7 cellular contexts compared by ENCODE assay signal in the genomic region with DNA sequence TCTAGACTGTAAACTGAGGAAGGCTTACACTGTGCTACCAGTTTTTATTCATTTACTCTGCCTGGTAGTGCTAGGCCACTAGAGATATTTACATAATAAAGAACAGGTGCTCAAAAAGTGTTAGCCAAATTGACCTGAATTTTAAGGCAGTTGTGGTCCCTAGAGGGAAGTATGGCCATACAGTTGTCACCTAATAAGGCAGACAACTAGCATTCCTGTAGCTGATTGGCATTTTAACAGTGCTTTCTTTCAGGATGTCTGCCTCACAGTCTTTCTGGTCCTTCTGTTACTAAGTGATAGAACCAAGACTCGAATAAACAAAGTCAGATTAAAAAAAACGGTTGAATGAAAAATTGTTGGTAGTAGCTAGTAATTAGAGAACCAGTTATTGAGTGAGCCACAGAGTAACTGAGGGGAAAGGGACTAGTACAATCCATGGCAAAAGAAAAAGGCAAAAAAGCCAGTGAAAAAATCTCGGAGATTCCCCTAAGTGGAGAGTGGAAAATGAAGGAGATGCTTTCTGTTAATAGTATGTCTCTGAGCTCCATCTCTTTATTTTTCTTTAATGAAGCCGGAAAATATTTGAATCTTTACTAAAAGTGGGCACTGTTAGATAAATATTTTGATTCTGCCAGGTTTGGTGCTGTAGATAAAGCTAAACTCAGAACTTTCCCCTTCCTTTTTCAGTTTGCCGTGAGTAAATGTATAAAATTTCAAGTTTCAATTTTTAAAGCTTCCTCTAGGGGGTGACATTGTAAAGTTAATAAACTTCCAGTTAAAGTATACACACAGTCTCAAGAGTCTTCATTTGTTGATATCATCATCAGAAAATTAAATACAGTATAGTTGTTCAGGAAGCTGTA. TPM values are rescaled to one million over a fixed set of nuclear protein-coding genes. Genes with fewer than 3 reads are reported as not detected.
DNase-seq lines count a peak whose midpoint lies in the region; ATAC-seq, FAIRE-seq and TF ChIP-seq lines count a peak whose summit lies in the region.

No MANE protein-coding gene starts in this region.

- H3K27me3 Mint-ChIP-seq in HFFc6 (ENCODE audit: insufficient read depth) (no peaks in the 10 kb centered on the region), natural killer cell (ENCODE audit: low read depth in 2 of 2) (no peaks in the 10 kb centered on the region)

- H3K9me1 ChIP-seq in endothelial cell of umbilical vein (replicated peaks; ENCODE audit: control insufficient read depth, extremely low read depth, insufficient read depth, low read length): no peaks in the 10 kb centered on the region

- H3K4me1 Mint-ChIP-seq in HFFc6 (ENCODE audit: low read depth) (peaks cover 66% of the 10 kb centered on the region), natural killer cell (peaks cover 42 to 46% of the 10 kb centered on the region in 2 donors)

- H3K36me3 ChIP-seq in OCI-LY1 (ENCODE audit: insufficient read depth, low read length) (peaks cover 5% of the 10 kb centered on the region; the same call in 1 of the 2 replicates), endothelial cell of umbilical vein (ENCODE audit: control insufficient read depth in 2 of 2, extremely low read depth in 1 of 2, insufficient read depth in 2 of 2, low read length in 2 of 2) (no peaks in the 10 kb centered on the region), vagina (no peaks in the 10 kb centered on the region)

- peak overlapping the region; percentile 76 for H3K27ac Mint-ChIP-seq in HFFc6
- peak overlapping the region; percentile 51 to 76 for H3K27ac Mint-ChIP-seq in natural killer cell

- H3K4me1 ChIP-seq in OCI-LY1 (ENCODE audit: insufficient read depth, low read length, severe bottlenecking) (peaks cover 25% of the 10 kb centered on the region), endothelial cell of umbilical vein (ENCODE audit: control insufficient read depth, extremely low read depth, insufficient read depth, low read length) (peaks cover 38% of the 10 kb centered on the region), vagina (peaks cover 16% of the 10 kb centered on the region)

- H3K27ac ChIP-seq in OCI-LY1 (ENCODE audit: low read depth, low read length, poor library complexity, severe bottlenecking) (peak overlapping the region; percentile 76), endothelial cell of umbilical vein (ENCODE audit: insufficient read depth, low read depth, low read length) (peak overlapping the region; percentile 74), vagina (no peak overlapping the region)

- POLR2A ChIA-PET in endothelial cell of umbilical vein (lab: Charles Lee): no interaction called here

- H3K4me2 ChIP-seq in OCI-LY1 (ENCODE audit: low read length) (peak overlapping the region; percentile 60), endothelial cell of umbilical vein (ENCODE audit: insufficient read depth, low read length) (peak overlapping the region; percentile 93)

- H3K4me3 Mint-ChIP-seq in HFFc6 (no peak overlapping the region; the same call in 1 of the 2 replicates), natural killer cell (peak overlapping the region; percentile 17)

- BruUV-seq in endothelial cell of umbilical vein (replicated peaks; lab: Mats Ljungman, UMichigan): no TSS peak

- DNase-seq in GM12864 (ENCODE audit: low read depth) (no peak), HFFc6 (no peak), endothelial cell of umbilical vein (ENCODE audit: low read depth, low spot score) (peak; percentile 76), natural killer cell (no peak), RPMI8226 (no peak), vagina (ENCODE audit: extremely low spot score in 2 of 2) (no peak)

- H3K36me3 Mint-ChIP-seq in HFFc6 (ENCODE audit: low read depth) (peaks cover 5% of the 10 kb centered on the region), natural killer cell (no peaks in the 10 kb centered on the region)

- dilution Hi-C loops in endothelial cell of umbilical vein (cut with MboI; ENCODE audit: extremely low pct_ligation_motif_present, low sequenced_read_pairs): no loop called here

- FAIRE-seq in endothelial cell of umbilical vein (lab: Jason Lieb, UNC): no peak

- H3K9me3 Mint-ChIP-seq in HFFc6 (no peaks in the 10 kb centered on the region), natural killer cell (no peaks in the 10 kb centered on the region)

- H2AFZ ChIP-seq in OCI-LY1 (ENCODE audit: low read length) (no peak overlapping the region), endothelial cell of umbilical vein (ENCODE audit: low read depth, low read length) (no peak overlapping the region)

- TF ChIP-seq CTCF in GM12864 (IDR thresholded peaks at IDR 0.05; ENCODE audit: low read depth, low read length, missing control alignments): peak; percentile 7
- TF ChIP-seq CTCF in HFFc6 (IDR thresholded peaks at IDR 0.05): peak; percentile 80
- peak; percentile 46; the same call in 1 of the 2 replicates for TF ChIP-seq CTCF in OCI-LY1 (IDR thresholded peaks at IDR 0.05; ENCODE audit: low read length)
- TF ChIP-seq CTCF in endothelial cell of umbilical vein (IDR thresholded peaks at IDR 0.05; ENCODE audit: extremely low read depth in 1 of 2, insufficient read depth in 1 of 2, low read depth in 1 of 2, low read length in 2 of 2): peak; percentile 7 to 24
- TF ChIP-seq CTCF in natural killer cell (IDR thresholded peaks at IDR 0.05): peak; percentile 72
- TF ChIP-seq CTCF in vagina (IDR thresholded peaks at IDR 0.05): peak in 1 of 3 experiments; percentile 31

- intact Hi-C loops in endothelial cell of umbilical vein (cut with micrococcal nuclease): loop anchor here (1.0 to 2.0 kb wide), 3 partner anchors 51 to 233 kb away; no protein-coding TSS in a partner anchor
- intact Hi-C loops in natural killer cell (cut with micrococcal nuclease): no loop called here
- intact Hi-C loops in vagina (cut with DNase I): loop anchor here (10.0 kb wide), 1 partner anchor 49 kb away; no protein-coding TSS in a partner anchor

- H4K20me1 ChIP-seq in OCI-LY1 (ENCODE audit: insufficient read depth, low read length) (no peaks in the 10 kb centered on the region), endothelial cell of umbilical vein (replicated peaks; ENCODE audit: control insufficient read depth, extremely low read depth, insufficient read depth, low read length) (no peaks in the 10 kb centered on the region)

- CTCF ChIA-PET in endothelial cell of umbilical vein (lab: Charles Lee): interaction anchor here (0.7 to 7.2 kb wide), 54 partner anchors 9 to 413 kb away, joined by 3 to 173 read pairs (median 4); partner anchors contain the start of genes ADGRG6, NMBR and VTA1

- no peaks in the 10 kb centered on the region for H3F3A ChIP-seq in OCI-LY1 (ENCODE audit: insufficient read depth, low read length)

- peaks cover 88% of the 10 kb centered on the region for H3K79me2 ChIP-seq in OCI-LY1 (ENCODE audit: insufficient read depth, low read length)
- H3K79me2 ChIP-seq in endothelial cell of umbilical vein (ENCODE audit: control insufficient read depth, insufficient read depth, low read length): peaks cover 85% of the 10 kb centered on the region

- ATAC-seq in natural killer cell: peak; percentile 62 to 71 (median 64)

- H3K9ac ChIP-seq in OCI-LY1 (ENCODE audit: low read length): peak overlapping the region; percentile 45; the same call in 1 of the 2 replicates
- H3K9ac ChIP-seq in endothelial cell of umbilical vein (replicated peaks; ENCODE audit: extremely low read depth, insufficient read depth, low read length): peak overlapping the region; percentile 78

- H3K9me3 ChIP-seq in OCI-LY1 (ENCODE audit: low read length) (no peaks in the 10 kb centered on the region), endothelial cell of umbilical vein (replicated peaks; ENCODE audit: control insufficient read depth, insufficient read depth, low read length) (no peaks in the 10 kb centered on the region), vagina (no peaks in the 10 kb centered on the region)

- H3K27me3 ChIP-seq in OCI-LY1 (ENCODE audit: insufficient read depth, low read length) (no peaks in the 10 kb centered on the region), endothelial cell of umbilical vein (ENCODE audit: control insufficient read depth in 2 of 2, insufficient read depth in 2 of 2, low read length in 2 of 2) (no peaks in the 10 kb centered on the region), vagina (no peaks in the 10 kb centered on the region)

- H3K4me3 ChIP-seq in GM12864 (ENCODE audit: low read depth, low read length) (no peak overlapping the region), OCI-LY1 (ENCODE audit: low read depth, low read length, poor library complexity, severe bottlenecking) (peak overlapping the region; percentile 40), endothelial cell of umbilical vein (replicated peaks in 1 of 3; ENCODE audit: insufficient read depth in 1 of 3, low read depth in 1 of 3, low read length in 3 of 3) (peak overlapping the region in 1 of 3 experiments; percentile 13), vagina (no peak overlapping the region)

- TF ChIP-seq POLR2A in endothelial cell of umbilical vein (IDR thresholded peaks at IDR 0.05; ENCODE audit: low read depth, low read length) (no peak), vagina (IDR thresholded peaks at IDR 0.05) (no peak)

- no peaks in the 10 kb centered on the region for H3K9me2 ChIP-seq in OCI-LY1 (ENCODE audit: low read depth, low read length)

RNA-seq across cellular contexts. Expression of gene VTA1, which starts 9.1 kb away (rescaled TPM):
- 10 to 100 TPM; 68.3 to 81.3 (median 77.1) TPM for total RNA-seq in HFFc6 (2021; fragmentation: NEBNext Ultra II Directional; extraction: Animal tissue kit (Norgen Biotek cat#: 25700))
- 40.9 and 45.8 TPM in 2 replicates for total RNA-seq in endothelial cell of umbilical vein
- polyA plus RNA-seq in endothelial cell of umbilical vein: 38.3 and 39.0 TPM in 2 replicates
- 46.8 and 48.6 TPM in 2 replicates for polyA plus RNA-seq in endothelial cell of umbilical vein (2011; cell fraction: cytosol; rRNA removed)
- 33.1 and 38.9 TPM in 2 replicates for polyA plus RNA-seq in endothelial cell of umbilical vein (2011; cell fraction: nucleus; rRNA removed)
- polyA plus RNA-seq in endothelial cell of umbilical vein (2012): 35.1 and 50.9 TPM in 2 replicates
- 54.9 and 55.9 TPM in 2 replicates for polyA minus RNA-seq in endothelial cell of umbilical vein
- polyA minus RNA-seq in endothelial cell of umbilical vein (2011; cell fraction: cytosol; rRNA and poly(A)+ RNA removed): 29.0 TPM
- 39.1 and 50.8 TPM in 2 replicates for polyA minus RNA-seq in endothelial cell of umbilical vein (2011; cell fraction: nucleus; rRNA and poly(A)+ RNA removed)
- total RNA-seq in natural killer cell: 10 to 100 TPM; 20.5 to 33.3 (median 21.3) TPM
- 46.4 TPM for total RNA-seq in vagina

RNA-seq across cellular contexts. Expression of gene NMBR, which starts 9.2 kb away (rescaled TPM):
- total RNA-seq in HFFc6 (2021; fragmentation: NEBNext Ultra II Directional; extraction: Animal tissue kit (Norgen Biotek cat#: 25700)): under 1 TPM in 2 of 6 experiments, not detected in 4; 0.14 to 0.40 TPM
- total RNA-seq in endothelial cell of umbilical vein: not detected in 2 replicates
- polyA plus RNA-seq in endothelial cell of umbilical vein: 0.08 TPM in 1 of 2 replicates, not detected in the other
- polyA plus RNA-seq in endothelial cell of umbilical vein (2011; cell fraction: cytosol; rRNA removed): not detected in 2 replicates
- 0.10 TPM in 1 of 2 replicates, not detected in the other for polyA plus RNA-seq in endothelial cell of umbilical vein (2011; cell fraction: nucleus; rRNA removed)
- not detected in 2 replicates for polyA plus RNA-seq in endothelial cell of umbilical vein (2012)
- polyA minus RNA-seq in endothelial cell of umbilical vein: not detected in 2 replicates
- not detected for polyA minus RNA-seq in endothelial cell of umbilical vein (2011; cell fraction: cytosol; rRNA and poly(A)+ RNA removed)
- not detected in 2 replicates for polyA minus RNA-seq in endothelial cell of umbilical vein (2011; cell fraction: nucleus; rRNA and poly(A)+ RNA removed)
- not detected for total RNA-seq in natural killer cell
- total RNA-seq in vagina: not detected

RNA-seq across cellular contexts. Expression of gene GJE1, which starts 23.4 kb away (rescaled TPM):
- total RNA-seq in HFFc6 (2021; fragmentation: NEBNext Ultra II Directional; extraction: Animal tissue kit (Norgen Biotek cat#: 25700)): not detected
- total RNA-seq in endothelial cell of umbilical vein: not detected in 2 replicates
- polyA plus RNA-seq in endothelial cell of umbilical vein: not detected in 2 replicates
- not detected in 2 replicates for polyA plus RNA-seq in endothelial cell of umbilical vein (2011; cell fraction: cytosol; rRNA removed)
- polyA plus RNA-seq in endothelial cell of umbilical vein (2011; cell fraction: nucleus; rRNA removed): not detected in 2 replicates
- not detected in 2 replicates for polyA plus RNA-seq in endothelial cell of umbilical vein (2012)
- polyA minus RNA-seq in endothelial cell of umbilical vein: not detected in 2 replicates
- not detected for polyA minus RNA-seq in endothelial cell of umbilical vein (2011; cell fraction: cytosol; rRNA and poly(A)+ RNA removed)
- polyA minus RNA-seq in endothelial cell of umbilical vein (2011; cell fraction: nucleus; rRNA and poly(A)+ RNA removed): not detected in 2 replicates
- not detected for total RNA-seq in natural killer cell
- not detected for total RNA-seq in vagina
